8 cellular contexts compared by ENCODE assay signal in the genomic region with DNA sequence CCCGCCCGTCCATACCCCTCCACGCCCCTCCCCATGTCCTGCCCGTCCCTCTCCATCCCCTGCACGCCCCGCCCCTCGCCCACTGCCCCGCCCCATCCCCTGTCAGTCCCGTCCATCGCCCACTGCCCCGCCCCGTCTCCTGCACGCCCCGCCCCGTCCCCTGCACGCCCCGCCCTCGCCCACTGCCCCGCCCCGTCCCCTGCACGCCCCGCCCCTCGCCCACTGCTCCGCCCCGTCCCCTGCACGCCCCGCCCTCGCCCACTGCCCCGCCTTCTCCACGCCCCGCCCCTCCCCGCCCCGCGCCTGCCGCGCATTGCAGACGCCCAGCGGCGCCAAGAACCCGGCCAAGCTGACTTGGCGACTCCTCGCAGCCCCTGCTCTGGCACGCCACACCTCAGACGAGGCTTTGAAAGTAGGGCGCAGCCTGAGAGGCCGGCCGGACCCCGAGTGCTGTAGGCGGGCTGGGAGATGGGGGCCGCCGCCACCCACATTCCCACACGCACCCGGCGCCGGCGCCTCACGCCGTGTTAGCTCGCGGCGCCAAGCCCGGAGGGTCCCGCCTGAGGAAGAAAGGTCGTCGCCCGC. TPM values are rescaled to one million over a fixed set of nuclear protein-coding genes. Genes with fewer than 3 reads are reported as not detected.
DNase-seq lines count a peak whose midpoint lies in the region; ATAC-seq and TF ChIP-seq lines count a peak whose summit lies in the region.

Gene RAD21L1, plus strand, starts transcription at position 316 of the 585 bp plus-strand sequence. CDS start 2,410 bp downstream, outside the sequence.

- peak within 1 kb of the TSS; percentile 88 for H3K4me3 ChIP-seq in GM23338
- H3K4me3 ChIP-seq in Panc1 (ENCODE audit: low read depth in 2 of 2, low read length in 2 of 2) = peak within 1 kb of the TSS; percentile 77 to 81
- peak within 1 kb of the TSS; percentile 66 for H3K4me3 ChIP-seq in fibroblast of the aortic adventitia (ENCODE audit: low read depth, low read length)

- H3K9me3 Mint-ChIP-seq in GM23338 = peaks cover 8% of the 10 kb centered on the region; the same call in 2 of the 3 replicates
- H3K9me3 Mint-ChIP-seq in nephron progenitor cell = peaks cover 12% of the 10 kb centered on the region
- peaks cover 4% of the 10 kb centered on the region for H3K9me3 Mint-ChIP-seq in stimulated activated memory B cell treated with anti-CD40 and anti-IgM and Interleukin-4, amounts not matched to agents 10 μg/mL and 1 μg/mL and 100 μg/mL, for 72 hours

- H2AFZ ChIP-seq in GM23338 = peak within 1 kb of the TSS; percentile 99

- intact Hi-C loops in Panc1 (cut with micrococcal nuclease; ENCODE audit: unreplicated experiment) = no loop called here

- H3K27me3 Mint-ChIP-seq in GM23338 (ENCODE audit: insufficient read depth, low read depth, poor library complexity) (peaks cover 18% of the 10 kb centered on the region), nephron progenitor cell (ENCODE audit: low read depth, poor library complexity) (peaks cover 60% of the 10 kb centered on the region)
- peaks cover 47% of the 10 kb centered on the region for H3K27me3 Mint-ChIP-seq in stimulated activated memory B cell treated with anti-CD40 and anti-IgM and Interleukin-4, amounts not matched to agents 10 μg/mL and 1 μg/mL and 100 μg/mL, for 72 hours

- peak; percentile 81 for ATAC-seq in GM23338
- peak; percentile 76 for ATAC-seq in Panc1
- ATAC-seq in stimulated activated memory B cell treated with anti-CD40 and anti-IgM and Interleukin-4, amounts not matched to agents 10 μg/mL and 1 μg/mL and 100 μg/mL, for 72 hours = peak; percentile 82
- no peak for ATAC-seq in GM18868 (IDR thresholded peaks at IDR 0.05; ENCODE audit: unreplicated experiment)

- H3K36me3 Mint-ChIP-seq in GM23338 (ENCODE audit: low read depth) = no peaks in the 10 kb centered on the region
- H3K36me3 Mint-ChIP-seq in nephron progenitor cell (ENCODE audit: low read depth) = no peaks in the 10 kb centered on the region
- no peaks in the 10 kb centered on the region for H3K36me3 Mint-ChIP-seq in stimulated activated memory B cell treated with anti-CD40 and anti-IgM and Interleukin-4, amounts not matched to agents 10 μg/mL and 1 μg/mL and 100 μg/mL, for 72 hours

- H3K9me2 ChIP-seq in GM23338 (ENCODE audit: insufficient read depth) = no peaks in the 10 kb centered on the region

- H3K27ac Mint-ChIP-seq in GM23338 (no peak within 1 kb of the TSS), nephron progenitor cell (no peak within 1 kb of the TSS)
- H3K27ac Mint-ChIP-seq in stimulated activated memory B cell treated with anti-CD40 and anti-IgM and Interleukin-4, amounts not matched to agents 10 μg/mL and 1 μg/mL and 100 μg/mL, for 72 hours = no peak within 1 kb of the TSS

- POLR2A ChIA-PET in Panc1 (lab: Charles Lee) = interaction anchor here (0.7 kb wide), 1 partner anchor 85 kb away, joined by 3 read pairs; no protein-coding TSS in a partner anchor

- H3K79me2 ChIP-seq in GM23338 (replicated peaks; ENCODE audit: insufficient read depth) = no peaks in the 10 kb centered on the region

- H3K27ac ChIP-seq in GM23338 (ENCODE audit: low read depth) = no peak within 1 kb of the TSS
- peak within 1 kb of the TSS; percentile 66 for H3K27ac ChIP-seq in Panc1 (ENCODE audit: low read length)

- CTCF ChIA-PET in Panc1 (lab: Charles Lee) = no interaction called here

- H3K9me3 ChIP-seq in Panc1 (ENCODE audit: control insufficient read depth, insufficient read depth, low read depth, low read length) = no peaks in the 10 kb centered on the region

- in situ Hi-C loops in Panc1 (cut with HindIII; ENCODE audit: low pct_unique_long_range_greater_than_20kb, low sequenced_read_pairs) = no loop called here

- no peaks in the 10 kb centered on the region for H3F3A ChIP-seq in GM23338 (replicated peaks; ENCODE audit: low read depth)

- DNase-seq in AG09319 (ENCODE audit: extremely low read depth, low read depth) = peak; percentile 31
- DNase-seq in GM23338 (ENCODE audit: low spot score) = peak; percentile 81
- no peak for DNase-seq in Panc1 (ENCODE audit: low read depth, low spot score)
- peak; percentile 59 for DNase-seq in activated effector memory CD4-positive, alpha-beta T cell treated with Interleukin-2 at 50 U/mL for 16 hours
- peak; percentile 56 for DNase-seq in fibroblast of the aortic adventitia (ENCODE audit: low read depth)
- DNase-seq in nephron progenitor cell = peak; percentile 92

- peak within 1 kb of the TSS; percentile 82 for H3K4me3 Mint-ChIP-seq in GM23338
- peak within 1 kb of the TSS; percentile 87 for H3K4me3 Mint-ChIP-seq in nephron progenitor cell
- peak within 1 kb of the TSS; percentile 72 for H3K4me3 Mint-ChIP-seq in stimulated activated memory B cell treated with anti-CD40 and anti-IgM and Interleukin-4, amounts not matched to agents 10 μg/mL and 1 μg/mL and 100 μg/mL, for 72 hours

- H3K4me1 Mint-ChIP-seq in GM23338 (peaks cover 3% of the 10 kb centered on the region; the same call in 1 of the 3 replicates), nephron progenitor cell (peaks cover 7% of the 10 kb centered on the region)
- peaks cover 18% of the 10 kb centered on the region for H3K4me1 Mint-ChIP-seq in stimulated activated memory B cell treated with anti-CD40 and anti-IgM and Interleukin-4, amounts not matched to agents 10 μg/mL and 1 μg/mL and 100 μg/mL, for 72 hours

- H3K36me3 ChIP-seq in GM23338 (ENCODE audit: insufficient read depth) = no peaks in the 10 kb centered on the region
- no peaks in the 10 kb centered on the region for H3K36me3 ChIP-seq in Panc1 (ENCODE audit: control insufficient read depth, insufficient read depth, low read length)

- H3K27me3 ChIP-seq in GM23338 (ENCODE audit: insufficient read depth) (peaks cover 43% of the 10 kb centered on the region), Panc1 (ENCODE audit: control insufficient read depth, insufficient read depth, low read length) (peaks cover 3% of the 10 kb centered on the region; the same call in 1 of the 2 replicates)

- no peaks in the 10 kb centered on the region for H4K20me1 ChIP-seq in GM23338 (replicated peaks; ENCODE audit: insufficient read depth)

- peaks cover 5% of the 10 kb centered on the region for H3K4me1 ChIP-seq in GM23338 (ENCODE audit: insufficient read depth)
- H3K4me1 ChIP-seq in Panc1 (ENCODE audit: control insufficient read depth, insufficient read depth, low read length) = peaks cover 6% of the 10 kb centered on the region; the same call in 1 of the 2 replicates

- no TSS peak for BruUV-seq in Panc1 (replicated peaks; lab: Mats Ljungman, UMichigan)

- peak within 1 kb of the TSS; percentile 88 for H3K4me2 ChIP-seq in GM23338

- TF ChIP-seq CTCF in AG09319 (IDR thresholded peaks at IDR 0.05; ENCODE audit: low read depth, low read length) (no peak), GM23338 (conservative IDR thresholded peaks at IDR 0.05; ENCODE audit: low read depth in 2 of 2) (no peak), Panc1 (IDR thresholded peaks at IDR 0.05) (no peak), fibroblast of the aortic adventitia (IDR thresholded peaks at IDR 0.05; ENCODE audit: insufficient read depth, low read length) (no peak), nephron progenitor cell (IDR thresholded peaks at IDR 0.05) (no peak)

TF ChIP-seq in GM23338, 12 proteins besides CTCF, POLR2A, EP300 and RAD21:
- TF ChIP-seq POLR2AphosphoS5 (IDR thresholded peaks at IDR 0.05; ENCODE audit: low read depth) (peak; percentile 72), ZNF114 (CRISPR knock-in tag; IDR thresholded peaks at IDR 0.05) (no peak)

RNA-seq across cellular contexts. Expression of gene RAD21L1, which starts in this region (rescaled TPM):
- 0.10 TPM in 1 of 2 replicates, not detected in the other for total RNA-seq in GM23338 (2014; rRNA removed; shearing (Covaris generic))
- 0.38 and 0.95 TPM in 2 replicates for polyA plus RNA-seq in GM23338 (2016; fragmentation: Nextera tagmentation; extraction: Ambion mirVana)
- total RNA-seq in Panc1 (2021; ENCODE audit: unreplicated experiment) (1.0 TPM), fibroblast of the aortic adventitia (ENCODE audit: low replicate concordance) (not detected in 2 replicates)
- 0.48 TPM for polyA plus RNA-seq in Panc1 (2012; ENCODE audit: insufficient read length)

Comparison
In these comparisons a context has a peak if more than half of its experiments do, and no peak if none do; other contexts are left out.
1. Peak in DNase-seq, ATAC-seq, H3K4me3 ChIP-seq and H3K4me2 ChIP-seq in GM23338; RNA of the gene not detected or under 1 TPM.
2. Peak in DNase-seq and H3K4me3 ChIP-seq in fibroblast of the aortic adventitia; RNA of the gene not detected or under 1 TPM.